19 cellular contexts compared by ENCODE assay signal in the genomic region with DNA sequence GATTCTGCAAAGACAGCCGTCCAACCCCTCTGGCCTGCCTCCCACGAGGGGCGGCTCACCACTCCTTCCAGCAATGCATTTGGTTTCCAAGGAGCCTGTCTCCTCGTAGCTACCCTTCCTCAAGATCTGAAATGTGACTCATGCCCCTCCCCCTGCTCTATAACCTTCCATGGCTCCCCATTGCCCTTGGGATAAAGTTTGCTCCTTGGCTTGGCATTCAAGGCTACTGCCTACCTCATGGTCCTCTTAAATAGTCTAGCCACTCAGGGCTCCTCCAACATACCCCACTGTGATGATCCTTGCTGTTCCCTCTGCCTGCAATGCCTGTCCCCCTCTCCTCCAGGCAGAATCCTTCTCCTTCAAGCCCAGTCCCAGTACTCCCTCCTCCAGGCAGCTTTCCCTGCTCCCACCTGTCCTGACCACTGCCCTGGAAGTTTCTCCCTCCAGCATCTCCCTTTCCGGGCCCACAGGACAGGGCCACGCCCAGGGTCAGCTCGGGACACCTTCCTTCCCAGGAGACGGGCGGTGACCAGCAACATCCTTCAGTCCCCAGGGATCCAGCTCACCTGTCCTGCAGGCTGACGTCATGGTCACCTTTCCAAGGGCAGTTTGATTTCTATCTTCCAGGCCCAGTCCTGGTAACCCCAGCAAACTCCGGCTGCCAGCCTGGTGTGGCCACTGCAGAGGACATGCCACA. TPM values are rescaled to one million over a fixed set of nuclear protein-coding genes. Genes with fewer than 3 reads are reported as not detected.
DNase-seq lines count a peak whose midpoint lies in the region; ATAC-seq, FAIRE-seq and TF ChIP-seq lines count a peak whose summit lies in the region.
"Had no signal": no experiment of that assay in that cellular context is flagged by ENCODE, and none has a peak within 500 bp of the region (broad histone marks: within the 10 kb centered on the region; RNA-seq: fewer than 3 reads in every experiment).

No MANE protein-coding gene starts in this region.

- BruUV-seq in HepG2 (replicated peaks; lab: Mats Ljungman, UMichigan), result no TSS peak

- peaks cover 73% of the 10 kb centered on the region for H3K4me1 ChIP-seq in HepG2 (ENCODE audit: insufficient read depth, low read length)
- no peaks in the 10 kb centered on the region for H3K4me1 ChIP-seq in right lobe of liver

- 93% methylated on average over 10 of the region's 11 CpGs for WGBS in HepG2 (ENCODE audit: low lambda C conversion rate)
- WGBS in right lobe of liver (ENCODE audit: insufficient coverage, low coverage, low lambda C conversion rate, missing lambda C conversion rate), result 54% methylated on average over 6 of the region's 11 CpGs

- TF ChIP-seq CTCF in HepG2 (CRISPR knock-in tag; IDR thresholded peaks at IDR 0.05), result no peak
- no peak for TF ChIP-seq CTCF in right lobe of liver (IDR thresholded peaks at IDR 0.05)
- TF ChIP-seq CTCF in chondrocyte (IDR thresholded peaks at IDR 0.05), result no peak
- no peak for TF ChIP-seq CTCF in neural cell (IDR thresholded peaks at IDR 0.05; ENCODE audit: poor library complexity, severe bottlenecking)
- TF ChIP-seq CTCF in GM13976 (IDR thresholded peaks at IDR 0.05; ENCODE audit: borderline replicate concordance, control extremely low read depth, extremely low read depth, insufficient read depth, missing control alignments), result no peak

- intact Hi-C loops in HepG2 (cut with micrococcal nuclease; ENCODE audit: unreplicated experiment), result no loop called here
- intact Hi-C loops in right lobe of liver (cut with DNase I), result loop anchor here (5.0 kb wide), 2 partner anchors 54 to 59 kb away; a partner anchor contains a TSS

- no peaks in the 10 kb centered on the region for H3K9me3 ChIP-seq in HepG2 (ENCODE audit: low read length)
- H3K9me3 ChIP-seq in right lobe of liver, result no peaks in the 10 kb centered on the region
- H3K9me3 ChIP-seq in neural cell (ENCODE audit: low read length), result no peaks in the 10 kb centered on the region

- H3K4me3 ChIP-seq in HepG2 (replicated peaks in 1 of 3; ENCODE audit: insufficient read depth in 1 of 3, low read depth in 2 of 3, low read length in 3 of 3), result no peak overlapping the region
- H3K4me3 ChIP-seq in right lobe of liver, result no peak overlapping the region
- peak overlapping the region; percentile 92 for H3K4me3 ChIP-seq in neural cell (ENCODE audit: low read length)

- no peak for ATAC-seq in HepG2
- ATAC-seq in right lobe of liver, result no peak
- no peak for ATAC-seq in HG02588 (IDR thresholded peaks at IDR 0.05; ENCODE audit: unreplicated experiment)
- ATAC-seq in GM19463 (IDR thresholded peaks at IDR 0.05; ENCODE audit: unreplicated experiment), result no peak
- ATAC-seq: Panc1, Right ventricle myocardium inferior had no signal

- H3F3A ChIP-seq in neural cell (ENCODE audit: insufficient read depth, low read length, poor library complexity, severe bottlenecking), result no peaks in the 10 kb centered on the region

- no peak overlapping the region for H3K27ac Mint-ChIP-seq in chondrocyte (ENCODE audit: unreplicated experiment)

- H3K4me1 Mint-ChIP-seq in chondrocyte (ENCODE audit: low read depth), result peaks cover 27% of the 10 kb centered on the region

- no peak overlapping the region for H3K9ac ChIP-seq in HepG2 (ENCODE audit: insufficient read depth, low read depth, low read length)
- no peak overlapping the region for H3K9ac ChIP-seq in neural cell (ENCODE audit: low read length)

- CTCF ChIA-PET in HepG2 (lab: Yijun Ruan, JAX; ENCODE audit: low intra/inter-chr PET ratio, low total read pairs), result interaction anchor here (0.7 kb wide), 1 partner anchor 55 kb away, joined by 3 read pairs; no protein-coding TSS in a partner anchor

- DNase-seq in HepG2 (ENCODE audit: low spot score) (no peak), right lobe of liver (no peak), chondrocyte (ENCODE audit: low spot score) (peak; percentile 86), GM13976 (ENCODE audit: low spot score) (no peak)
- DNase-seq: COR-L47, HCEC 1CT, Karpas-422, MM.1S, NCI-H1105, NCI-H1694, NCI-H510A treated with DMSO at 0.1 percent for 48 hours, NCI-H82 had no signal

- TF ChIP-seq POLR2A in HepG2 (IDR thresholded peaks at IDR 0.05; ENCODE audit: insufficient read depth in 1 of 2, low read depth in 2 of 2, low read length in 2 of 2), result no peak
- TF ChIP-seq POLR2A in right lobe of liver (IDR thresholded peaks at IDR 0.05), result no peak

- TF ChIP-seq EP300 in HepG2 (IDR thresholded peaks at IDR 0.05; ENCODE audit: low read depth in 2 of 2, low read length in 2 of 2) (no peak), HepG2 (CRISPR knock-in tag; IDR thresholded peaks at IDR 0.05; ENCODE audit: borderline replicate concordance) (no peak), neural cell (conservative IDR thresholded peaks at IDR 0.05; ENCODE audit: poor library complexity, severe bottlenecking) (no peak)

- H3K27me3 ChIP-seq in HepG2 (ENCODE audit: control insufficient read depth in 1 of 2, insufficient read depth in 2 of 2, low read length in 2 of 2), result no peaks in the 10 kb centered on the region
- peaks cover 0 to 5% of the 10 kb centered on the region in 2 donors for H3K27me3 ChIP-seq in right lobe of liver
- H3K27me3 ChIP-seq in neural cell (ENCODE audit: insufficient read depth, low read depth, low read length), result no peaks in the 10 kb centered on the region

- no peak for FAIRE-seq in HepG2 (lab: Jason Lieb, UNC)

- POLR2A ChIA-PET in HepG2 (lab: Yijun Ruan, JAX), result interaction anchor here (1.4 kb wide), 1 partner anchor 11 kb away, joined by 3 read pairs; no protein-coding TSS in a partner anchor

- H3K36me3 Mint-ChIP-seq in chondrocyte (ENCODE audit: low read depth), result no peaks in the 10 kb centered on the region

- peaks cover 10% of the 10 kb centered on the region for H3K27me3 Mint-ChIP-seq in chondrocyte (ENCODE audit: low read depth)

- H3K4me3 Mint-ChIP-seq in chondrocyte (ENCODE audit: unreplicated experiment), result no peak overlapping the region

- H2AFZ ChIP-seq in HepG2 (ENCODE audit: low read length) (no peak overlapping the region), neural cell (ENCODE audit: low read depth, low read length) (no peak overlapping the region)

- H3K27ac ChIP-seq in HepG2 (ENCODE audit: extremely low read length, insufficient read depth, low read length), result no peak overlapping the region
- H3K27ac ChIP-seq in right lobe of liver, result no peak overlapping the region
- no peak overlapping the region for H3K27ac ChIP-seq in neural cell (ENCODE audit: low read length)
- H3K27ac ChIP-seq: C4-2B had no signal

- TF ChIP-seq RAD21 in HepG2 (CRISPR knock-in tag; IDR thresholded peaks at IDR 0.05) (no peak), neural cell (conservative IDR thresholded peaks at IDR 0.05) (no peak)

- H3K36me3 ChIP-seq in HepG2 (replicated peaks in 1 of 2; ENCODE audit: control insufficient read depth in 1 of 2, insufficient read depth in 2 of 2, low read length in 2 of 2) (peaks cover 1 to 10% of the 10 kb centered on the region in 2 experiments; a peak in 3 of 5 replicates), right lobe of liver (no peaks in the 10 kb centered on the region), neural cell (ENCODE audit: insufficient read depth, low read length) (no peaks in the 10 kb centered on the region)

- in situ Hi-C loops in HepG2 (cut with HindIII; ENCODE audit: extremely low pct_ligation_motif_present, low pct_unique_long_range_greater_than_20kb), result loop anchor here (5.0 kb wide), 1 partner anchor 59 kb away; a partner anchor contains a TSS
- in situ Hi-C loops in GM13976 (cut with MboI; ENCODE audit: low sequenced_read_pairs, unreplicated experiment), result loop anchor here (10.0 kb wide), 1 partner anchor 56 kb away; a partner anchor contains a TSS

- H3K4me2 ChIP-seq in HepG2 (ENCODE audit: low read depth, low read length) (no peak overlapping the region), neural cell (ENCODE audit: low read length) (no peak overlapping the region)

- no peaks in the 10 kb centered on the region for H3K9me3 Mint-ChIP-seq in chondrocyte (ENCODE audit: low read depth)

- no peaks in the 10 kb centered on the region for H3K9me2 ChIP-seq in neural cell (ENCODE audit: insufficient read depth, low read length)

- H3K79me2 ChIP-seq in HepG2 (ENCODE audit: insufficient read depth, low read length), result peaks cover 63% of the 10 kb centered on the region
- H3K79me2 ChIP-seq in neural cell (replicated peaks; ENCODE audit: insufficient read depth, low read length), result peaks cover 11% of the 10 kb centered on the region

- H4K20me1 ChIP-seq in HepG2 (ENCODE audit: insufficient read depth, low read length), result peaks cover 44% of the 10 kb centered on the region
- H4K20me1 ChIP-seq in neural cell (ENCODE audit: insufficient read depth), result peaks cover 17% of the 10 kb centered on the region

RNA-seq across cellular contexts. Expression of a gene that starts 19.2 kb away (rescaled TPM):
- total RNA-seq in HepG2 (2016; rRNA removed; fragmentation: Illumina TruSeq; extraction: Trizol) (37.0 and 67.1 TPM in 2 replicates), right lobe of liver (1 to 10 TPM; 1.0 to 6.5 (median 2.3) TPM), chondrocyte (4.2 to 5.3 TPM (median 4.3 TPM) in 3 replicates)
- total RNA-seq in HepG2 (2016; cell fraction: cytosol; rRNA removed; fragmentation: Illumina TruSeq; extraction: Trizol; ENCODE audit: low read depth), result 14.3 and 14.5 TPM in 2 replicates
- 29.9 and 68.6 TPM in 2 replicates for total RNA-seq in HepG2 (2016; cell fraction: insoluble cytoplasmic fraction; rRNA removed; fragmentation: Illumina TruSeq; extraction: Trizol)
- total RNA-seq in HepG2 (2016; cell fraction: membrane; rRNA removed; fragmentation: Illumina TruSeq; extraction: Trizol), result 59.5 and 62.2 TPM in 2 replicates
- 51.6 and 59.6 TPM in 2 replicates for total RNA-seq in HepG2 (2016; cell fraction: nucleus; rRNA removed; fragmentation: Illumina TruSeq; extraction: Trizol)
- polyA plus RNA-seq in HepG2 (2011; rRNA removed) (45.5 and 56.2 TPM in 2 replicates), neural cell (21.6 and 27.1 TPM in 2 replicates)
- 55.1 and 78.1 TPM in 2 replicates for polyA plus RNA-seq in HepG2 (2011; cell fraction: cytosol; rRNA removed)
- polyA plus RNA-seq in HepG2 (2011; cell fraction: nucleus; rRNA removed), result 60.7 and 73.5 TPM in 2 replicates
- 31.8 and 42.2 TPM in 2 replicates for polyA plus RNA-seq in HepG2 (2012)
- polyA plus RNA-seq in HepG2 (2016; cell fraction: cytosol; fragmentation: Illumina TruSeq; extraction: Trizol; ENCODE audit: low read depth), result 17.9 and 18.2 TPM in 2 replicates
- 55.9 and 71.2 TPM in 2 replicates for polyA plus RNA-seq in HepG2 (2016; cell fraction: insoluble cytoplasmic fraction; fragmentation: Illumina TruSeq; extraction: Trizol; ENCODE audit: low read depth)
- polyA plus RNA-seq in HepG2 (2016; cell fraction: membrane; fragmentation: Illumina TruSeq; extraction: Trizol; ENCODE audit: low read depth), result 62.0 and 68.4 TPM in 2 replicates
- polyA plus RNA-seq in HepG2 (2016; cell fraction: nucleus; fragmentation: Illumina TruSeq; extraction: Trizol; ENCODE audit: insufficient read depth, low read depth), result 120 and 123 TPM in 2 replicates
- 0.23 and 250 TPM in 2 replicates for polyA minus RNA-seq in HepG2 (2011; rRNA and poly(A)+ RNA removed; ENCODE audit: low replicate concordance)
- polyA minus RNA-seq in HepG2 (2011; cell fraction: cytosol; rRNA and poly(A)+ RNA removed), result 72.0 and 86.5 TPM in 2 replicates
- 23.2 and 24.5 TPM in 2 replicates for polyA minus RNA-seq in HepG2 (2011; cell fraction: nucleus; rRNA and poly(A)+ RNA removed)
- polyA minus RNA-seq in neural cell, result 59.7 and 71.8 TPM in 2 replicates

RNA-seq across cellular contexts. Expression of a gene that starts 38.9 kb away (rescaled TPM):
- total RNA-seq in HepG2 (2016; rRNA removed; fragmentation: Illumina TruSeq; extraction: Trizol) (7.1 and 12.0 TPM in 2 replicates), right lobe of liver (1,000 to 10,000 TPM in 2 of 6 experiments, 100 to 1,000 TPM in 4; 331 to 1,334 (median 524) TPM), chondrocyte (not detected in 3 replicates)
- total RNA-seq in HepG2 (2016; cell fraction: cytosol; rRNA removed; fragmentation: Illumina TruSeq; extraction: Trizol; ENCODE audit: low read depth), result 2.0 and 2.2 TPM in 2 replicates
- 5.8 and 13.0 TPM in 2 replicates for total RNA-seq in HepG2 (2016; cell fraction: insoluble cytoplasmic fraction; rRNA removed; fragmentation: Illumina TruSeq; extraction: Trizol)
- 4.2 and 4.7 TPM in 2 replicates for total RNA-seq in HepG2 (2016; cell fraction: membrane; rRNA removed; fragmentation: Illumina TruSeq; extraction: Trizol)
- 10.2 and 12.3 TPM in 2 replicates for total RNA-seq in HepG2 (2016; cell fraction: nucleus; rRNA removed; fragmentation: Illumina TruSeq; extraction: Trizol)
- polyA plus RNA-seq in HepG2 (2011; rRNA removed) (39.3 and 48.9 TPM in 2 replicates), neural cell (not detected in 2 replicates)
- 33.3 and 38.7 TPM in 2 replicates for polyA plus RNA-seq in HepG2 (2011; cell fraction: cytosol; rRNA removed)
- 12.1 and 16.5 TPM in 2 replicates for polyA plus RNA-seq in HepG2 (2011; cell fraction: nucleus; rRNA removed)
- polyA plus RNA-seq in HepG2 (2012), result 8.4 and 14.3 TPM in 2 replicates
- 2.4 and 2.6 TPM in 2 replicates for polyA plus RNA-seq in HepG2 (2016; cell fraction: cytosol; fragmentation: Illumina TruSeq; extraction: Trizol; ENCODE audit: low read depth)
- 6.6 and 8.6 TPM in 2 replicates for polyA plus RNA-seq in HepG2 (2016; cell fraction: insoluble cytoplasmic fraction; fragmentation: Illumina TruSeq; extraction: Trizol; ENCODE audit: low read depth)
- polyA plus RNA-seq in HepG2 (2016; cell fraction: membrane; fragmentation: Illumina TruSeq; extraction: Trizol; ENCODE audit: low read depth), result 4.2 and 4.9 TPM in 2 replicates
- polyA plus RNA-seq in HepG2 (2016; cell fraction: nucleus; fragmentation: Illumina TruSeq; extraction: Trizol; ENCODE audit: insufficient read depth, low read depth), result 20.0 and 22.9 TPM in 2 replicates
- polyA minus RNA-seq in HepG2 (2011; rRNA and poly(A)+ RNA removed; ENCODE audit: low replicate concordance), result 0.77 and 28.9 TPM in 2 replicates
- polyA minus RNA-seq in HepG2 (2011; cell fraction: cytosol; rRNA and poly(A)+ RNA removed), result 12.1 and 23.5 TPM in 2 replicates
- polyA minus RNA-seq in HepG2 (2011; cell fraction: nucleus; rRNA and poly(A)+ RNA removed), result 3.2 and 5.6 TPM in 2 replicates
- 0.49 and 0.58 TPM in 2 replicates for polyA minus RNA-seq in neural cell
- total RNA-seq: A673 had no signal

RNA-seq across cellular contexts. Expression of a gene that starts 43.7 kb away (rescaled TPM):
- total RNA-seq in HepG2 (2016; rRNA removed; fragmentation: Illumina TruSeq; extraction: Trizol) (1.6 and 1.8 TPM in 2 replicates), right lobe of liver (100 to 1,000 TPM in 4 of 6 experiments, 10 to 100 TPM in 2; 35.0 to 149 (median 117) TPM), chondrocyte (not detected in 3 replicates)
- total RNA-seq in HepG2 (2016; cell fraction: cytosol; rRNA removed; fragmentation: Illumina TruSeq; extraction: Trizol; ENCODE audit: low read depth), result 0.35 and 0.40 TPM in 2 replicates
- total RNA-seq in HepG2 (2016; cell fraction: insoluble cytoplasmic fraction; rRNA removed; fragmentation: Illumina TruSeq; extraction: Trizol), result 0.94 and 1.8 TPM in 2 replicates
- 0.65 TPM in 2 replicates for total RNA-seq in HepG2 (2016; cell fraction: membrane; rRNA removed; fragmentation: Illumina TruSeq; extraction: Trizol)
- total RNA-seq in HepG2 (2016; cell fraction: nucleus; rRNA removed; fragmentation: Illumina TruSeq; extraction: Trizol), result 1.9 TPM in 2 replicates
- polyA plus RNA-seq in HepG2 (2011; rRNA removed) (4.8 and 6.3 TPM in 2 replicates), neural cell (1.0 and 1.3 TPM in 2 replicates)
- 1.6 and 1.9 TPM in 2 replicates for polyA plus RNA-seq in HepG2 (2011; cell fraction: cytosol; rRNA removed)
- polyA plus RNA-seq in HepG2 (2011; cell fraction: nucleus; rRNA removed), result 31.7 and 40.6 TPM in 2 replicates
- 1.9 and 2.0 TPM in 2 replicates for polyA plus RNA-seq in HepG2 (2012)
- polyA plus RNA-seq in HepG2 (2016; cell fraction: cytosol; fragmentation: Illumina TruSeq; extraction: Trizol; ENCODE audit: low read depth), result 0.12 and 0.53 TPM in 2 replicates
- polyA plus RNA-seq in HepG2 (2016; cell fraction: insoluble cytoplasmic fraction; fragmentation: Illumina TruSeq; extraction: Trizol; ENCODE audit: low read depth), result 0.77 and 1.4 TPM in 2 replicates
- 0.11 and 0.52 TPM in 2 replicates for polyA plus RNA-seq in HepG2 (2016; cell fraction: membrane; fragmentation: Illumina TruSeq; extraction: Trizol; ENCODE audit: low read depth)
- 5.8 and 8.9 TPM in 2 replicates for polyA plus RNA-seq in HepG2 (2016; cell fraction: nucleus; fragmentation: Illumina TruSeq; extraction: Trizol; ENCODE audit: insufficient read depth, low read depth)
- 0.47 and 3.5 TPM in 2 replicates for polyA minus RNA-seq in HepG2 (2011; rRNA and poly(A)+ RNA removed; ENCODE audit: low replicate concordance)
- 0.97 and 0.99 TPM in 2 replicates for polyA minus RNA-seq in HepG2 (2011; cell fraction: cytosol; rRNA and poly(A)+ RNA removed)
- 4.1 and 4.4 TPM in 2 replicates for polyA minus RNA-seq in HepG2 (2011; cell fraction: nucleus; rRNA and poly(A)+ RNA removed)
- polyA minus RNA-seq in neural cell, result 0.35 and 1.2 TPM in 2 replicates

Comparison
In these comparisons a context has a peak if more than half of its experiments do, and no peak if none do; other contexts are left out.
1. RNA of a gene that starts 38.9 kb away (total RNA-seq): 331 to 1,334 TPM in right lobe of liver; 2.0 to 13.0 TPM in HepG2 and not detected in chondrocyte; every median in the first group is over 10 times any median in the second.
2. RNA of a gene that starts 43.7 kb away (total RNA-seq): 35.0 to 149 TPM in right lobe of liver; 0.35 to 1.9 TPM in HepG2 and not detected in chondrocyte; every median in the first group is over 10 times any median in the second.